ENCODE assay signal across 23 cellular contexts in the genomic region with DNA sequence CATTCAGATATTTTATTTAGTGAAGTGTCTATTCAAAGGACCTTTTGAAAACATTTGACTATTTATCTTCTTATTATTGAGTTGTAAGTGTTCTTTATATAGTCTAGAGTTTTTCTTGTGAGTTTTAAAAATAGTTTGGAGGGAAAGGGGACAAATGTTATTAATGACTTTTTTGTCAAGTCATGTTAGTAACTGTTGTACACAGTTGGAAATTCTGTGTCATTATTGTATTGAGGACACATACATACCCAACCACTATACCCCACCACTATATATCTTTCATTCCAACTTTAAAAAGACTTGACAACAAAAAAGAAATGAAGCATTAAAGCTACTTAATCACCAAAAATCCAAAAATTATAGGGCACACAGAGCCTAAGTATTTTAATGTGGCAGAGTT. TPM values are rescaled to one million over a fixed set of nuclear protein-coding genes. Genes with fewer than 3 reads are reported as not detected.
DNase-seq lines count a peak whose midpoint lies in the region; ATAC-seq, FAIRE-seq and TF ChIP-seq lines count a peak whose summit lies in the region.
"Had no signal": no experiment of that assay in that cellular context is flagged by ENCODE, and none has a peak within 500 bp of the region (broad histone marks: within the 10 kb centered on the region; RNA-seq: fewer than 3 reads in every experiment).

No MANE protein-coding gene starts in this region.

- CTCF ChIA-PET in PC-9 (lab: Charles Lee) = no interaction called here

- H3F3A ChIP-seq in GM23338 (replicated peaks; ENCODE audit: low read depth) = no peaks in the 10 kb centered on the region
- H3F3A ChIP-seq in PC-9 (ENCODE audit: insufficient read depth, low read depth) = peaks cover 16% of the 10 kb centered on the region; the same call in 1 of the 2 replicates

- no peaks in the 10 kb centered on the region for H3K27me3 Mint-ChIP-seq in GM23338 (ENCODE audit: insufficient read depth, low read depth, poor library complexity)
- H3K27me3 Mint-ChIP-seq: CD4-positive, CD25-positive, alpha-beta regulatory T cell; CD8-positive, alpha-beta memory T cell had no signal

- H3K4me3 Mint-ChIP-seq in GM23338 = no peak overlapping the region
- H3K4me3 Mint-ChIP-seq: CD4-positive, CD25-positive, alpha-beta regulatory T cell; CD8-positive, alpha-beta memory T cell; HFFc6 had no signal

- intact Hi-C loops in PC-9 (cut with micrococcal nuclease; ENCODE audit: unreplicated experiment) = no loop called here

- H3K36me3 ChIP-seq in GM23338 (ENCODE audit: insufficient read depth) = no peaks in the 10 kb centered on the region
- H3K36me3 ChIP-seq in PC-9 (ENCODE audit: low read depth) = peaks cover 5% of the 10 kb centered on the region; the same call in 1 of the 2 replicates
- H3K36me3 ChIP-seq in small intestine (ENCODE audit: control insufficient read depth in 2 of 2, insufficient read depth in 2 of 2, low read length in 2 of 2) = no peaks in the 10 kb centered on the region
- H3K36me3 ChIP-seq: BE2C had no signal

- H4K20me1 ChIP-seq in GM23338 (replicated peaks; ENCODE audit: insufficient read depth) (no peaks in the 10 kb centered on the region), PC-9 (ENCODE audit: insufficient read depth) (no peaks in the 10 kb centered on the region)

- in situ Hi-C loops in KBM-7 (cut with MboI; ENCODE audit: low pct_unique_long_range_greater_than_20kb, low sequenced_read_pairs) = no loop called here

- POLR2A ChIA-PET in PC-9 (lab: Charles Lee; ENCODE audit: unreplicated experiment) = no interaction called here

- no peak for ATAC-seq in GM23338
- no peak for ATAC-seq in HG03460 (IDR thresholded peaks at IDR 0.05; ENCODE audit: unreplicated experiment)
- ATAC-seq: GM12878, HCT116 had no signal

- no peaks in the 10 kb centered on the region for H3K9me2 ChIP-seq in GM23338 (ENCODE audit: insufficient read depth)
- H3K9me2 ChIP-seq in PC-9 (ENCODE audit: insufficient read depth) = no peaks in the 10 kb centered on the region

- no peak overlapping the region for H3K27ac ChIP-seq in GM23338 (ENCODE audit: low read depth)
- H3K27ac ChIP-seq in PC-9 = 0 out of 2 replicates have a peak overlapping the region, but pooled peaks have one; percentile 0
- H3K27ac ChIP-seq in small intestine (ENCODE audit: low read depth in 1 of 2, low read length in 1 of 2) = no peak overlapping the region
- H3K27ac ChIP-seq: GM23248 had no signal

- no peak for DNase-seq in GM23338 (ENCODE audit: low spot score)
- DNase-seq in PC-9 = no peak
- no peak for DNase-seq in small intestine
- no peak for DNase-seq in effector CD4-positive, alpha-beta T cell
- DNase-seq in KBM-7 = no peak
- DNase-seq: ACHN; BE2C; C1 segment of cervical spinal cord; CD4-positive, CD25-positive, alpha-beta regulatory T cell; CD8-positive, alpha-beta memory T cell; COR-L47; DMS 273 treated with DMSO at 0.1 percent for 48 hours; DMS53; EL; GM23248; H7; HFFc6 had no signal

- H3K4me1 ChIP-seq in GM23338 (ENCODE audit: insufficient read depth) (0 out of 2 replicates have a peak, but pooled peaks cover 3% of the 10 kb centered on the region), PC-9 (replicated peaks; ENCODE audit: insufficient read depth) (peaks cover 3% of the 10 kb centered on the region; the same call in 1 of the 2 replicates), small intestine (ENCODE audit: control insufficient read depth in 2 of 2, insufficient read depth in 1 of 2, low read depth in 1 of 2, low read length in 1 of 2) (no peaks in the 10 kb centered on the region)
- H3K4me1 ChIP-seq: BE2C had no signal

- no peaks in the 10 kb centered on the region for H3K4me1 Mint-ChIP-seq in GM23338
- H3K4me1 Mint-ChIP-seq: CD8-positive, alpha-beta memory T cell had no signal

- TF ChIP-seq CTCF in GM23338 (conservative IDR thresholded peaks at IDR 0.05; ENCODE audit: low read depth in 2 of 2) (no peak), PC-9 (conservative IDR thresholded peaks at IDR 0.05) (no peak)

- H2AFZ ChIP-seq in GM23338 (no peak overlapping the region), PC-9 (no peak overlapping the region)
- H2AFZ ChIP-seq: GM23248 had no signal

- H3K9me3 ChIP-seq in PC-9 (ENCODE audit: insufficient read depth, low read depth) = no peaks in the 10 kb centered on the region
- H3K9me3 ChIP-seq in small intestine (ENCODE audit: control insufficient read depth, low read depth) = no peaks in the 10 kb centered on the region
- H3K9me3 ChIP-seq: BE2C had no signal

- H3K27me3 ChIP-seq in GM23338 (ENCODE audit: insufficient read depth) (no peaks in the 10 kb centered on the region), PC-9 (ENCODE audit: insufficient read depth, low read depth) (no peaks in the 10 kb centered on the region), small intestine (ENCODE audit: control insufficient read depth in 2 of 2, insufficient read depth in 2 of 2, low read length in 2 of 2) (no peaks in the 10 kb centered on the region)
- H3K27me3 ChIP-seq: BE2C had no signal

- H3K27ac Mint-ChIP-seq in GM23338 = peak overlapping the region; percentile 15; the same call in 1 of the 2 replicates
- H3K27ac Mint-ChIP-seq: CD4-positive, CD25-positive, alpha-beta regulatory T cell; CD8-positive, alpha-beta memory T cell; HFFc6 had no signal

- H3K4me2 ChIP-seq in GM23338 (no peak overlapping the region), PC-9 (no peak overlapping the region)

- BruUV-seq in PC-9 (replicated peaks; lab: Mats Ljungman, UMichigan) = no TSS peak

- no peak overlapping the region for H3K4me3 ChIP-seq in GM23338
- H3K4me3 ChIP-seq in PC-9 = no peak overlapping the region
- H3K4me3 ChIP-seq in small intestine (ENCODE audit: low read depth in 1 of 2, low read length in 2 of 2) = no peak overlapping the region
- H3K4me3 ChIP-seq: GM12878, GM23248 had no signal

- H3K9me3 Mint-ChIP-seq in GM23338 = no peaks in the 10 kb centered on the region
- H3K9me3 Mint-ChIP-seq: CD4-positive, CD25-positive, alpha-beta regulatory T cell; CD8-positive, alpha-beta memory T cell; HFFc6 had no signal

- no peaks in the 10 kb centered on the region for H3K79me2 ChIP-seq in GM23338 (replicated peaks; ENCODE audit: insufficient read depth)
- H3K79me2 ChIP-seq in PC-9 (ENCODE audit: low read depth) = no peaks in the 10 kb centered on the region

- H3K36me3 Mint-ChIP-seq in GM23338 (ENCODE audit: low read depth) = no peaks in the 10 kb centered on the region
- H3K36me3 Mint-ChIP-seq: CD4-positive, CD25-positive, alpha-beta regulatory T cell had no signal

- FAIRE-seq in colon (lab: Jason Lieb, UNC) (peak; percentile 57), small intestine (lab: Jason Lieb, UNC) (peak; percentile 67)

TF ChIP-seq in GM23338, 12 proteins besides CTCF, POLR2A, EP300 and RAD21:
- TF ChIP-seq EZH2 (IDR thresholded peaks at IDR 0.05; ENCODE audit: low read depth, unreplicated experiment) (no peak), JUNB (IDR thresholded peaks at IDR 0.05; ENCODE audit: unreplicated experiment) (no peak), STAT1 (IDR thresholded peaks at IDR 0.05; ENCODE audit: unreplicated experiment) (no peak), CREB1 (CRISPR knock-in tag; IDR thresholded peaks at IDR 0.05; ENCODE audit: low read depth) (no peak)

RNA-seq across cellular contexts. Expression of a gene that starts 53.2 kb away (rescaled TPM):
- total RNA-seq in GM23338 (2014; rRNA removed; shearing (Covaris generic)) = not detected in 2 replicates
- polyA plus RNA-seq in GM23338 (2016; fragmentation: Nextera tagmentation; extraction: Ambion mirVana) (not detected in 2 replicates), small intestine (under 1 TPM in 2 of 3 donors, not detected in 1; 0.07 to 0.45 TPM)
- total RNA-seq in PC-9 (2021) = 0.28 TPM in 1 of 2 replicates, not detected in the other
- total RNA-seq: A172; CD4-positive, CD25-positive, alpha-beta regulatory T cell; CD8-positive, alpha-beta memory T cell; G401; GM12878; GM23248; HFFc6 had no signal
- polyA plus RNA-seq: CD4-positive, CD25-positive, alpha-beta regulatory T cell; CD8-positive, alpha-beta memory T cell; GM12878; GM23248 had no signal
